Comparison of ENCODE assay signal across 32 cellular contexts in genomic region chrX:135695471-135695870, GRCh38. TPM values are rescaled to one million over a fixed set of nuclear protein-coding genes. Genes with fewer than 3 reads are reported as not detected.
"Had no signal": no experiment of that assay in that cellular context is flagged by ENCODE, and none has a peak within 500 bp of the region (broad histone marks: within the 10 kb centered on the region; RNA-seq: fewer than 3 reads in every experiment).

No MANE protein-coding gene starts in this region.

- DNase-seq: dermis blood vessel endothelial cell; dorsolateral prefrontal cortex; effector CD4-positive, alpha-beta T cell; effector memory CD4-positive, alpha-beta T cell; erythroblast; esophagus squamous epithelium; foreskin fibroblast; foreskin melanocyte; gastrocnemius medialis; glutamatergic neuron; head of caudate nucleus; heart right ventricle; hippocampal formation; left cardiac atrium; left lung; left ventricle myocardium superior; lower lobe of right lung; mesenchymal stem cell; mucosa of descending colon; naive B cell had no signal

- H3K36me3 ChIP-seq: esophagus squamous epithelium, gastrocnemius medialis, heart right ventricle, left lung, lower lobe of right lung had no signal

- H3K4me1 ChIP-seq: esophagus squamous epithelium, gastrocnemius medialis, left lung, lower lobe of right lung had no signal

- H3K9me3 ChIP-seq: esophagus squamous epithelium, gastrocnemius medialis, heart right ventricle, left lung, lower lobe of right lung, mucosa of descending colon had no signal

- H3K27ac ChIP-seq: coronary artery, dorsolateral prefrontal cortex, epithelial cell of prostate, esophagus squamous epithelium, gastrocnemius medialis, heart right ventricle, left lung, lower lobe of right lung had no signal

- ATAC-seq: esophagus mucosa, gastrocnemius medialis, heart right ventricle, left cardiac atrium, left lung, left ventricle myocardium superior, lower lobe of right lung, mucosa of descending colon had no signal

- H3K27me3 ChIP-seq: esophagus squamous epithelium, left lung had no signal

- H3K4me3 ChIP-seq: coronary artery, dorsolateral prefrontal cortex, esophagus squamous epithelium, gastrocnemius medialis, heart right ventricle, left lung, lower lobe of right lung, mucosa of descending colon had no signal

- FAIRE-seq: islet of Langerhans, keratinocyte had no signal

RNA-seq across cellular contexts. Expression of gene CT45A1, which starts 18.0 kb away (rescaled TPM):
- total RNA-seq: dermis blood vessel endothelial cell, esophagus mucosa, esophagus squamous epithelium, gastrocnemius medialis, glomerular endothelial cell, heart right ventricle, kidney epithelial cell, left cardiac atrium, left lung, left ventricle myocardium superior, lower leg skin, lower lobe of right lung, lung microvascular endothelial cell, mesenteric fat pad, mesothelial cell of epicardium, mucosa of descending colon, myocyte had no signal
- polyA plus RNA-seq: heart right ventricle, keratinocyte had no signal
